In genomic region chr14:94080606-94081385, GRCh38 we compare ENCODE assay signal across 8 cellular contexts. TPM values are rescaled to one million over a fixed set of nuclear protein-coding genes. Genes with fewer than 3 reads are reported as not detected.
DNase-seq lines count a peak whose midpoint lies in the region; ATAC-seq, FAIRE-seq and TF ChIP-seq lines count a peak whose summit lies in the region.

A gene with protein sequence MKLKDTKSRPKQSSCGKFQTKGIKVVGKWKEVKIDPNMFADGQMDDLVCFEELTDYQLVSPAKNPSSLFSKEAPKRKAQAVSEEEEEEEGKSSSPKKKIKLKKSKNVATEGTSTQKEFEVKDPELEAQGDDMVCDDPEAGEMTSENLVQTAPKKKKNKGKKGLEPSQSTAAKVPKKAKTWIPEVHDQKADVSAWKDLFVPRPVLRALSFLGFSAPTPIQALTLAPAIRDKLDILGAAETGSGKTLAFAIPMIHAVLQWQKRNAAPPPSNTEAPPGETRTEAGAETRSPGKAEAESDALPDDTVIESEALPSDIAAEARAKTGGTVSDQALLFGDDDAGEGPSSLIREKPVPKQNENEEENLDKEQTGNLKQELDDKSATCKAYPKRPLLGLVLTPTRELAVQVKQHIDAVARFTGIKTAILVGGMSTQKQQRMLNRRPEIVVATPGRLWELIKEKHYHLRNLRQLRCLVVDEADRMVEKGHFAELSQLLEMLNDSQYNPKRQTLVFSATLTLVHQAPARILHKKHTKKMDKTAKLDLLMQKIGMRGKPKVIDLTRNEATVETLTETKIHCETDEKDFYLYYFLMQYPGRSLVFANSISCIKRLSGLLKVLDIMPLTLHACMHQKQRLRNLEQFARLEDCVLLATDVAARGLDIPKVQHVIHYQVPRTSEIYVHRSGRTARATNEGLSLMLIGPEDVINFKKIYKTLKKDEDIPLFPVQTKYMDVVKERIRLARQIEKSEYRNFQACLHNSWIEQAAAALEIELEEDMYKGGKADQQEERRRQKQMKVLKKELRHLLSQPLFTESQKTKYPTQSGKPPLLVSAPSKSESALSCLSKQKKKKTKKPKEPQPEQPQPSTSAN (minus strand): TSS chr14:94081202. CDS start chr14:94079742, 1,460 bp downstream.
TSS of gene IFI27L1 (plus strand) at chr14:94081310. CDS start at chr14:94096938, 15,628 bp downstream.

- H3K27ac ChIP-seq in heart right ventricle (peak within 1 kb of the TSS; percentile 61 to 96 (median 92)), upper lobe of right lung (peak within 1 kb of the TSS; percentile 97)

- ATAC-seq in HG02852 (IDR thresholded peaks at IDR 0.05; ENCODE audit: unreplicated experiment) (peak; percentile 97), heart right ventricle (peak; percentile 99 to 100 (median 100)), upper lobe of right lung (peak; percentile 100)

- DNase-seq in GM12892 (ENCODE audit: insufficient read length) (peak; percentile 93), NCI-H146 (lab: John Stamatoyannopoulos, UW) (peak; percentile 88), T-helper 1 cell (peak; percentile 93 to 98 (median 96)), amniotic epithelial cell (ENCODE audit: low read depth) (peak; percentile 89), heart right ventricle (peak; percentile 97), posterior vena cava (ENCODE audit: low spot score) (peak; percentile 99), upper lobe of right lung (peak; percentile 98)

- H3K27me3 ChIP-seq in heart right ventricle (no peaks in the 10 kb centered on the region), upper lobe of right lung (no peaks in the 10 kb centered on the region)

- TF ChIP-seq POLR2A in GM12892 (IDR thresholded peaks at IDR 0.05; ENCODE audit: low read depth, low read length), result peak; percentile 94

- WGBS in heart right ventricle, 2 donors, result 0% methylated on average over 79 of the region's 79 CpGs

- peak within 1 kb of the TSS; percentile 71 to 99 (median 97) for H3K4me3 ChIP-seq in heart right ventricle
- H3K4me3 ChIP-seq in upper lobe of right lung, result peak within 1 kb of the TSS; percentile 84

- peaks cover 0 to 6% (median 0%) of the 10 kb centered on the region in 11 donors for H3K9me3 ChIP-seq in heart right ventricle
- H3K9me3 ChIP-seq in upper lobe of right lung, result peaks cover under 1% of the 10 kb centered on the region

- H3K36me3 ChIP-seq in heart right ventricle, result peaks cover 0 to 37% (median 10%) of the 10 kb centered on the region in 9 donors
- peaks cover 30% of the 10 kb centered on the region for H3K36me3 ChIP-seq in upper lobe of right lung

- peak; percentile 97 for FAIRE-seq in GM12892 (lab: Jason Lieb, UNC)

- no peak for TF ChIP-seq CTCF in heart right ventricle (IDR thresholded peaks at IDR 0.05)
- TF ChIP-seq CTCF in upper lobe of right lung (IDR thresholded peaks at IDR 0.05), result no peak

- H3K4me1 ChIP-seq in heart right ventricle (peaks cover 10 to 55% (median 51%) of the 10 kb centered on the region in 9 donors), upper lobe of right lung (peaks cover 48% of the 10 kb centered on the region)

- intact Hi-C loops in heart right ventricle (cut with DNase I), result loop anchor here in 4 of 10 donors (2.0 to 5.0 kb wide), 5 partner anchors 28 to 57 kb away; partner anchors contain the start of genes OTUB2 (in 2 of the 4), IFI27 (in 1 of the 4) and IFI27L2 (in 1 of the 4)
- intact Hi-C loops in posterior vena cava (cut with DNase I), result no loop called here
- intact Hi-C loops in upper lobe of right lung (cut with DNase I), result no loop called here

RNA-seq across cellular contexts. Expression of the first gene that starts in this region (rescaled TPM):
- polyA plus RNA-seq in GM12892 (2012; ENCODE audit: missing spikeins), result 147 TPM
- total RNA-seq in heart right ventricle (100 to 1,000 TPM; 190 to 269 (median 240) TPM), posterior vena cava (100 to 1,000 TPM; 166 to 175 TPM), upper lobe of right lung (191 TPM)
- polyA plus RNA-seq in heart right ventricle, result 100 to 1,000 TPM in 1 of 2 donors, 10 to 100 TPM in 1; 94.1 to 160 TPM

RNA-seq across cellular contexts. Expression of gene IFI27L1, which starts in this region (rescaled TPM):
- 25.2 TPM for polyA plus RNA-seq in GM12892 (2012; ENCODE audit: missing spikeins)
- total RNA-seq in heart right ventricle (10 to 100 TPM in 9 of 10 donors, 1 to 10 TPM in 1; 7.7 to 23.9 (median 16.2) TPM), posterior vena cava (10 to 100 TPM; 11.2 to 21.7 TPM), upper lobe of right lung (15.2 TPM)
- polyA plus RNA-seq in heart right ventricle, result 10 to 100 TPM; 28.8 to 47.4 TPM

Comparison
In these comparisons a context has a peak if more than half of its experiments do, and no peak if none do; other contexts are left out.
1. Peak in every context shown above with its lines: DNase-seq, ATAC-seq, H3K4me3 ChIP-seq and H3K27ac ChIP-seq.